ENCODE assay signal across 8 cellular contexts in the genomic region with DNA sequence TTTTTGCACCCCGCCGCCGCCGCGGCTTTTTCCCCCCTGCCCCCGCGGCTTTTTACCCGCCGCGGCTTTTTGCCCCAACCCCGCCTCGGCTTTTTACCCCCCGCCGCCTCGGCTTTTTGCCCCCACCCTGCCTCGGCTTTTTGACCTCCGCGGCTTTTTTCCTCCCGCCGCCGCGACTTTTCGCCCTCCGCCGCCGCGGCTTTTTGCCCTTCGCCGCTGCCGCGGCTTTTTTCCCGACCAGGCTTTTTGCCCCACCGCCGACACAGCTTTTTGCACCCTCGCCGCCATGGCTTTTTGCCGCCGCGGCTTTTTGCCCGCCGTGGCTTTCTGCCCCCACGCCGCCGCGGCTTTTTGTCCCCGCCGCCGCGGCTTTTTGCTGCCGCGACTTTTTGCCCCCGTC.
DNase-seq lines count a peak whose midpoint lies in the region; ATAC-seq and TF ChIP-seq lines count a peak whose summit lies in the region.

No MANE protein-coding gene starts in this region.

- POLR2A ChIA-PET in activated B cell treated with CpG ODN at 0.5 μM for 24 hours (lab: Charles Lee), result no interaction called here

- no peaks in the 10 kb centered on the region for H3K36me3 ChIP-seq in heart right ventricle
- H3K36me3 ChIP-seq in tibial artery, result no peaks in the 10 kb centered on the region

- no peak for TF ChIP-seq CTCF in activated B cell treated with CpG ODN at 0.5 μM for 24 hours (IDR thresholded peaks at IDR 0.05)
- TF ChIP-seq CTCF in heart right ventricle (IDR thresholded peaks at IDR 0.05), result no peak
- no peak for TF ChIP-seq CTCF in tibial artery (IDR thresholded peaks at IDR 0.05)

- H3K27me3 ChIP-seq in heart right ventricle (peaks cover 0 to 24% (median 6%) of the 10 kb centered on the region in 7 donors), tibial artery (peaks cover 0 to 14% of the 10 kb centered on the region in 2 donors)

- H3K9me3 Mint-ChIP-seq in activated CD4-positive, alpha-beta T cell treated with anti-CD3 and anti-CD28 coated beads, Interleukin-2, amount 10 ng/mL, durations not matched to agents 24 days and 14 days, result no peaks in the 10 kb centered on the region
- H3K9me3 Mint-ChIP-seq in activated B cell treated with CpG ODN at 0.5 μM for 24 hours, result peaks cover 2% of the 10 kb centered on the region

- H3K9me3 ChIP-seq in heart right ventricle (peaks cover 0 to 9% (median 0%) of the 10 kb centered on the region in 11 donors), tibial artery (no peaks in the 10 kb centered on the region)

- CTCF ChIA-PET in activated B cell treated with CpG ODN at 0.5 μM for 24 hours (lab: Charles Lee), result no interaction called here

- DNase-seq in activated CD4-positive, alpha-beta T cell treated with anti-CD3 and anti-CD28 coated beads, Interleukin-2, amount 10 ng/mL, durations not matched to agents 24 days and 14 days, result peak; percentile 55
- no peak for DNase-seq in activated CD4-positive, alpha-beta T cell treated with anti-CD3 and anti-CD28 coated beads, Interleukin-2, amount 50 U/mL, for 4 hours
- DNase-seq in activated B cell treated with CpG ODN at 0.5 μM for 24 hours, result peak; percentile 12
- DNase-seq in heart right ventricle, result peak in 1 of 2 donors; percentile 8
- DNase-seq in tibial artery, result peak in 1 of 2 donors; percentile 19
- DNase-seq in stimulated activated CD4-positive, alpha-beta T cell treated with anti-CD3 and anti-CD28 coated beads, Interleukin-1b, Interleukin-23, amount 100 ng/mL, for 48 hours, result no peak

- H3K27ac Mint-ChIP-seq in activated CD4-positive, alpha-beta T cell treated with anti-CD3 and anti-CD28 coated beads, Interleukin-2, amount 10 ng/mL, durations not matched to agents 24 days and 14 days, result no peak overlapping the region
- no peak overlapping the region for H3K27ac Mint-ChIP-seq in activated B cell treated with CpG ODN at 0.5 μM for 24 hours

- no peak overlapping the region for H3K27ac ChIP-seq in heart right ventricle
- no peak overlapping the region for H3K27ac ChIP-seq in tibial artery

- H3K4me1 Mint-ChIP-seq in activated CD4-positive, alpha-beta T cell treated with anti-CD3 and anti-CD28 coated beads, Interleukin-2, amount 10 ng/mL, durations not matched to agents 24 days and 14 days, result no peaks in the 10 kb centered on the region
- peaks cover 2% of the 10 kb centered on the region for H3K4me1 Mint-ChIP-seq in activated B cell treated with CpG ODN at 0.5 μM for 24 hours

- no peaks in the 10 kb centered on the region for H3K36me3 Mint-ChIP-seq in activated CD4-positive, alpha-beta T cell treated with anti-CD3 and anti-CD28 coated beads, Interleukin-2, amount 10 ng/mL, durations not matched to agents 24 days and 14 days (ENCODE audit: low read depth)
- no peaks in the 10 kb centered on the region for H3K36me3 Mint-ChIP-seq in activated B cell treated with CpG ODN at 0.5 μM for 24 hours (ENCODE audit: low read depth)

- H3K4me1 ChIP-seq in heart right ventricle (no peaks in the 10 kb centered on the region), tibial artery (peaks cover 0 to 10% (median 4%) of the 10 kb centered on the region in 4 donors)

- H3K4me3 ChIP-seq in heart right ventricle (peak overlapping the region in 9 of 10 donors; percentile 33 to 58 (median 46)), tibial artery (peak overlapping the region; percentile 33 to 59)

- intact Hi-C loops in activated CD4-positive, alpha-beta T cell treated with anti-CD3 and anti-CD28 coated beads, Interleukin-2, amount 10 ng/mL, durations not matched to agents 24 days and 14 days (cut with micrococcal nuclease), result no loop called here
- intact Hi-C loops in activated B cell treated with CpG ODN at 0.5 μM for 24 hours (cut with micrococcal nuclease), result no loop called here
- intact Hi-C loops in heart right ventricle (cut with DNase I), result no loop called here
- intact Hi-C loops in tibial artery (cut with DNase I; ENCODE audit: low total_unique reads), result no loop called here

- H3K27me3 Mint-ChIP-seq in activated CD4-positive, alpha-beta T cell treated with anti-CD3 and anti-CD28 coated beads, Interleukin-2, amount 10 ng/mL, durations not matched to agents 24 days and 14 days, result peaks cover 7% of the 10 kb centered on the region
- peaks cover 2% of the 10 kb centered on the region for H3K27me3 Mint-ChIP-seq in activated B cell treated with CpG ODN at 0.5 μM for 24 hours

- peak overlapping the region; percentile 67 for H3K4me3 Mint-ChIP-seq in activated CD4-positive, alpha-beta T cell treated with anti-CD3 and anti-CD28 coated beads, Interleukin-2, amount 10 ng/mL, durations not matched to agents 24 days and 14 days
- H3K4me3 Mint-ChIP-seq in activated B cell treated with CpG ODN at 0.5 μM for 24 hours, result peak overlapping the region; percentile 66

- 1 to 7% methylated on average over 47 to 51 of the region's 52 CpGs for WGBS in heart right ventricle, 2 donors

- no peak for ATAC-seq in activated B cell treated with CpG ODN at 0.5 μM for 24 hours (ENCODE audit: low read depth)
- ATAC-seq in heart right ventricle, result no peak
- ATAC-seq in GM18511 (IDR thresholded peaks at IDR 0.05; ENCODE audit: unreplicated experiment), result no peak
- ATAC-seq in HG03520 (IDR thresholded peaks at IDR 0.05; ENCODE audit: unreplicated experiment), result no peak

Comparison
In these comparisons a context has a peak if more than half of its experiments do, and no peak if none do; other contexts are left out.
1. DNase-seq: peak in activated CD4-positive, alpha-beta T cell treated with anti-CD3 and anti-CD28 coated beads, Interleukin-2, amount 10 ng/mL, durations not matched to agents 24 days and 14 days (single experiment) and activated B cell treated with CpG ODN at 0.5 μM for 24 hours (single experiment); none in activated CD4-positive, alpha-beta T cell treated with anti-CD3 and anti-CD28 coated beads, Interleukin-2, amount 50 U/mL, for 4 hours (0 of 2) and stimulated activated CD4-positive, alpha-beta T cell treated with anti-CD3 and anti-CD28 coated beads, Interleukin-1b, Interleukin-23, amount 100 ng/mL, for 48 hours (single experiment).